ENCODE assay signal across 10 cellular contexts in genomic region chr9:18791074-18791473, GRCh38.
DNase-seq lines count a peak whose midpoint lies in the region; ATAC-seq, FAIRE-seq and TF ChIP-seq lines count a peak whose summit lies in the region.
"Had no signal": no experiment of that assay in that cellular context is flagged by ENCODE, and none has a peak within 500 bp of the region (broad histone marks: within the 10 kb centered on the region; RNA-seq: fewer than 3 reads in every experiment).

No MANE protein-coding gene starts in this region.

- H3K27me3 Mint-ChIP-seq in endothelial cell (ENCODE audit: unreplicated experiment), result no peaks in the 10 kb centered on the region
- H3K27me3 Mint-ChIP-seq: activated naive CD8-positive, alpha-beta T cell treated with anti-CD3 and anti-CD28 coated beads, Interleukin-2, amount 10 ng/mL, durations not matched to agents 7 days and 5 days had no signal

- TF ChIP-seq CTCF in endothelial cell (IDR thresholded peaks at IDR 0.05; ENCODE audit: unreplicated experiment) (peak; percentile 70), testis (IDR thresholded peaks at IDR 0.05) (peak in 1 of 3 experiments; percentile 16), pancreas (IDR thresholded peaks at IDR 0.05) (no peak)

- TF ChIP-seq POLR2A in testis (IDR thresholded peaks at IDR 0.05), result no peak

- ATAC-seq in pancreas, result no peak
- ATAC-seq in HG02759 (IDR thresholded peaks at IDR 0.05; ENCODE audit: unreplicated experiment), result no peak

- no peak for FAIRE-seq in pancreas (lab: Jason Lieb, UNC)

- H3K36me3 Mint-ChIP-seq in endothelial cell (ENCODE audit: low read depth, unreplicated experiment), result no peaks in the 10 kb centered on the region
- H3K36me3 Mint-ChIP-seq: activated naive CD8-positive, alpha-beta T cell treated with anti-CD3 and anti-CD28 coated beads, Interleukin-2, amount 10 ng/mL, durations not matched to agents 7 days and 5 days; memory B cell had no signal

- H3K4me3 Mint-ChIP-seq in endothelial cell (ENCODE audit: unreplicated experiment), result no peak overlapping the region
- H3K4me3 Mint-ChIP-seq: activated naive CD8-positive, alpha-beta T cell treated with anti-CD3 and anti-CD28 coated beads, Interleukin-2, amount 10 ng/mL, durations not matched to agents 7 days and 5 days; memory B cell had no signal

- H3K4me1 Mint-ChIP-seq in endothelial cell (ENCODE audit: unreplicated experiment), result peaks cover 7% of the 10 kb centered on the region
- H3K4me1 Mint-ChIP-seq: activated naive CD8-positive, alpha-beta T cell treated with anti-CD3 and anti-CD28 coated beads, Interleukin-2, amount 10 ng/mL, durations not matched to agents 7 days and 5 days; memory B cell had no signal

- H3K27ac ChIP-seq in testis (no peak overlapping the region), pancreas (no peak overlapping the region)

- intact Hi-C loops in testis (cut with DNase I; ENCODE audit: low total_unique reads) (no loop called here), pancreas (cut with DNase I) (no loop called here)

- no peak overlapping the region for H3K27ac Mint-ChIP-seq in endothelial cell (ENCODE audit: unreplicated experiment)
- H3K27ac Mint-ChIP-seq: activated naive CD8-positive, alpha-beta T cell treated with anti-CD3 and anti-CD28 coated beads, Interleukin-2, amount 10 ng/mL, durations not matched to agents 7 days and 5 days; memory B cell had no signal

- H3K27me3 ChIP-seq in testis, result no peaks in the 10 kb centered on the region
- H3K27me3 ChIP-seq in pancreas, result no peaks in the 10 kb centered on the region

- no peak overlapping the region for H3K4me3 ChIP-seq in testis
- H3K4me3 ChIP-seq in pancreas, result no peak overlapping the region

- DNase-seq in NCI-H748 (lab: John Stamatoyannopoulos, UW; ENCODE audit: unreplicated experiment) (peak; percentile 46), NCI-H748 treated with DMSO at 0.1 percent for 48 hours (lab: John Stamatoyannopoulos, UW) (no peak), NCI-H446 treated with DMSO at 0.1 percent for 48 hours (lab: John Stamatoyannopoulos, UW) (peak; percentile 2), endothelial cell (ENCODE audit: low spot score) (peak; percentile 73), testis (peak; percentile 36), pancreas (no peak), NCI-H510A (lab: John Stamatoyannopoulos, UW) (no peak)
- DNase-seq: activated naive CD8-positive, alpha-beta T cell treated with anti-CD3 and anti-CD28 coated beads, Interleukin-2, amount 10 ng/mL, durations not matched to agents 7 days and 5 days had no signal

- peaks cover 11% of the 10 kb centered on the region for H3K4me1 ChIP-seq in testis
- H3K4me1 ChIP-seq in pancreas, result no peaks in the 10 kb centered on the region

- H3K36me3 ChIP-seq in testis (ENCODE audit: low read depth, missing control alignments) (no peaks in the 10 kb centered on the region), pancreas (no peaks in the 10 kb centered on the region)

- 83% methylated on average over 5 of the region's 5 CpGs for WGBS in testis, 2 donors
- 60 to 71% methylated on average over 5 of the region's 5 CpGs for WGBS in pancreas, 2 donors

- no peaks in the 10 kb centered on the region for H3K9me3 Mint-ChIP-seq in endothelial cell (ENCODE audit: unreplicated experiment)
- H3K9me3 Mint-ChIP-seq: activated naive CD8-positive, alpha-beta T cell treated with anti-CD3 and anti-CD28 coated beads, Interleukin-2, amount 10 ng/mL, durations not matched to agents 7 days and 5 days; memory B cell had no signal

- H3K9me3 ChIP-seq in testis (no peaks in the 10 kb centered on the region), pancreas (no peaks in the 10 kb centered on the region)

Comparison
In these comparisons a context has a peak if more than half of its experiments do, and no peak if none do; other contexts are left out.
1. DNase-seq: peak in NCI-H748 (single experiment), NCI-H446 treated with DMSO at 0.1 percent for 48 hours (single experiment), endothelial cell (single experiment) and testis (single experiment); none in NCI-H748 treated with DMSO at 0.1 percent for 48 hours (single experiment), pancreas (0 of 6) and NCI-H510A (single experiment).